Comparison of ENCODE assay signal across 14 cellular contexts in the genomic region with DNA sequence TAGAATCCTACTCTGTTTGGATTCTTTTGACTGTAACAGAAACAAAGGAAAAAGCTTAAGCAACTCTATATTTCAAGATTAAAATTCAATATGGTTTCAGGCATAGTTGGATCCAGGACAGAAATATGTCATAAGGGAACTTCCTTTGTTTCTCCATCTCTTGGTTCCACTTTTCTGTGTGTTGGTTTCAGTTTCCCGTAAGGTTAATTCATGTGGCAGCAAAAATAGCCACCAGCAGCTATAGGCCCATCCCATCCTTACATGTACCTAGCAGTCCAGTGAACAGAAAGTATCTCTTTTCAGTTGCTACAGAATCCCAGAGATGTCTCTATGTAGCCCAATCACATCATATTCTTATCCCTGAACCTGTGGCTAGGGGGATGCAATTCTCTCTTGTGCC.
"Had no signal": no experiment of that assay in that cellular context is flagged by ENCODE, and none has a peak within 500 bp of the region (broad histone marks: within the 10 kb centered on the region; RNA-seq: fewer than 3 reads in every experiment).

No MANE protein-coding gene starts in this region.

- H3K36me3 Mint-ChIP-seq: activated CD4-positive, alpha-beta memory T cell treated with anti-CD3 and anti-CD28 coated beads for 36 hours had no signal

- H3K4me1 ChIP-seq: sigmoid colon had no signal

- H3K4me1 Mint-ChIP-seq: nephron progenitor cell had no signal

- H3K27ac ChIP-seq: cardiac muscle cell, sigmoid colon had no signal

- H3K27me3 ChIP-seq: cardiac muscle cell, heart left ventricle, sigmoid colon had no signal

- H3K9me3 ChIP-seq: heart left ventricle, sigmoid colon had no signal

- H3K4me3 Mint-ChIP-seq: activated CD4-positive, alpha-beta memory T cell treated with anti-CD3 and anti-CD28 coated beads for 36 hours; activated T-helper 1 cell treated with anti-CD3 and anti-CD28 coated beads, Interleukin-12 subunit alpha, Interleukin-12 subunit beta, Interleukin-2, Interleukin-4 antibody, amounts not matched to agents 30 ng/mL and 10 ng/mL and 1 ng/mL, durations not matched to agents 14 hours and 24 hours and 36 hours; nephron progenitor cell; stimulated activated naive CD8-positive, alpha-beta T cell treated with anti-CD3 and anti-CD28 coated beads, Interleukin-15, Interleukin-2, amounts not matched to agents 100 ng/mL and 50 ng/mL, for 24 hours had no signal

- H3K9me3 Mint-ChIP-seq: activated CD4-positive, alpha-beta memory T cell treated with anti-CD3 and anti-CD28 coated beads for 36 hours; activated T-helper 1 cell treated with anti-CD3 and anti-CD28 coated beads, Interleukin-12 subunit alpha, Interleukin-12 subunit beta, Interleukin-2, Interleukin-4 antibody, amounts not matched to agents 30 ng/mL and 10 ng/mL and 1 ng/mL, durations not matched to agents 14 hours and 24 hours and 36 hours; nephron progenitor cell; stimulated activated naive CD8-positive, alpha-beta T cell treated with anti-CD3 and anti-CD28 coated beads, Interleukin-15, Interleukin-2, amounts not matched to agents 100 ng/mL and 50 ng/mL, for 24 hours had no signal

- H3K36me3 ChIP-seq: cardiac muscle cell, heart left ventricle, sigmoid colon had no signal

- ATAC-seq: heart left ventricle had no signal

- H3K27ac Mint-ChIP-seq: activated CD4-positive, alpha-beta memory T cell treated with anti-CD3 and anti-CD28 coated beads for 36 hours; activated T-helper 1 cell treated with anti-CD3 and anti-CD28 coated beads, Interleukin-12 subunit alpha, Interleukin-12 subunit beta, Interleukin-2, Interleukin-4 antibody, amounts not matched to agents 30 ng/mL and 10 ng/mL and 1 ng/mL, durations not matched to agents 14 hours and 24 hours and 36 hours; nephron progenitor cell; stimulated activated naive CD8-positive, alpha-beta T cell treated with anti-CD3 and anti-CD28 coated beads, Interleukin-15, Interleukin-2, amounts not matched to agents 100 ng/mL and 50 ng/mL, for 24 hours had no signal

- H3K4me3 ChIP-seq: cardiac muscle cell, heart left ventricle, sigmoid colon had no signal

- H3K27me3 Mint-ChIP-seq: activated CD4-positive, alpha-beta memory T cell treated with anti-CD3 and anti-CD28 coated beads for 36 hours; stimulated activated naive CD8-positive, alpha-beta T cell treated with anti-CD3 and anti-CD28 coated beads, Interleukin-15, Interleukin-2, amounts not matched to agents 100 ng/mL and 50 ng/mL, for 24 hours had no signal

- DNase-seq: activated CD4-positive, alpha-beta memory T cell treated with anti-CD3 and anti-CD28 coated beads for 36 hours; activated CD4-positive, alpha-beta T cell treated with anti-CD3 and anti-CD28 coated beads for 1 hour; activated CD8-positive, alpha-beta memory T cell treated with anti-CD3 and anti-CD28 coated beads, Interleukin-2, amount 50 U/mL, for 4 hours; activated naive CD4-positive, alpha-beta T cell; effector CD4-positive, alpha-beta T cell; heart left ventricle; mammary epithelial cell; nephron progenitor cell; sigmoid colon; stimulated activated CD4-positive, alpha-beta T cell treated with anti-CD3 and anti-CD28 coated beads, Interleukin-12 subunit alpha, Interleukin-12 subunit beta, amount 100 ng/mL, for 4 hours; stimulated activated CD4-positive, alpha-beta T cell treated with anti-CD3 and anti-CD28 coated beads, Interleukin-2, amount 100 ng/mL, for 48 hours had no signal
